20 cellular contexts compared by ENCODE assay signal in genomic region chr18:79941473-79942119, GRCh38. TPM values are rescaled to one million over a fixed set of nuclear protein-coding genes. Genes with fewer than 3 reads are reported as not detected.
DNase-seq lines count a peak whose midpoint lies in the region; ATAC-seq, FAIRE-seq and TF ChIP-seq lines count a peak whose summit lies in the region.
"Had no signal": no experiment of that assay in that cellular context is flagged by ENCODE, and none has a peak within 500 bp of the region (broad histone marks: within the 10 kb centered on the region; RNA-seq: fewer than 3 reads in every experiment).

No MANE protein-coding gene starts in this region.

- TF ChIP-seq CTCF in D721Med (IDR thresholded peaks at IDR 0.05; ENCODE audit: insufficient read depth, missing control alignments): no peak
- no peak for TF ChIP-seq CTCF in activated B cell treated with CpG ODN at 0.5 μM for 24 hours (IDR thresholded peaks at IDR 0.05)
- TF ChIP-seq CTCF in gastrocnemius medialis (IDR thresholded peaks at IDR 0.05 in 4 of 5, conservative IDR thresholded peaks at IDR 0.05 in 1 of 5): no peak
- TF ChIP-seq CTCF in A673 (conservative IDR thresholded peaks at IDR 0.05; ENCODE audit: low read depth, low read length): no peak

- intact Hi-C loops in activated B cell treated with CpG ODN at 0.5 μM for 24 hours (cut with micrococcal nuclease): no loop called here
- intact Hi-C loops in gastrocnemius medialis (cut with DNase I; ENCODE audit: low total_unique reads): no loop called here
- intact Hi-C loops in A673 (cut with micrococcal nuclease; ENCODE audit: unreplicated experiment): no loop called here

- peaks cover 50 to 75% of the 10 kb centered on the region in 2 donors for H3K4me1 ChIP-seq in gastrocnemius medialis
- H3K4me1 ChIP-seq in A673 (ENCODE audit: insufficient read depth, low read length, poor library complexity, severe bottlenecking): peaks cover 24% of the 10 kb centered on the region

- in situ Hi-C loops in gastrocnemius medialis (cut with MboI; ENCODE audit: low sequenced_read_pairs in 4 of 4): no loop called here

- H3K4me1 Mint-ChIP-seq in activated B cell treated with CpG ODN at 0.5 μM for 24 hours: peaks cover 24% of the 10 kb centered on the region

- H3K36me3 ChIP-seq in gastrocnemius medialis (peaks cover 0 to 20% of the 10 kb centered on the region in 2 donors), A673 (ENCODE audit: insufficient read depth, low read length, poor library complexity, severe bottlenecking) (peaks cover 28% of the 10 kb centered on the region)

- no TSS peak for BruUV-seq in A673 (replicated peaks; lab: Mats Ljungman, UMichigan)

- H3K27ac Mint-ChIP-seq in activated B cell treated with CpG ODN at 0.5 μM for 24 hours: no peak overlapping the region
- H3K27ac Mint-ChIP-seq: activated T-helper 2 cell treated with anti-CD3 and anti-CD28 coated beads, Interferon-gamma antibody, Interleukin-2, Interleukin-4, amounts not matched to agents 10 μg/mL and 5 μg/mL and 100 μg/mL, durations not matched to agents 14 hours and 24 hours and 36 hours had no signal

- H3K27ac ChIP-seq in layer of hippocampus (ENCODE audit: low read depth, low read length): peak overlapping the region; percentile 72
- peak overlapping the region; percentile 51 to 88 (median 65) for H3K27ac ChIP-seq in gastrocnemius medialis
- no peak overlapping the region for H3K27ac ChIP-seq in A673 (ENCODE audit: low read depth, low read length, poor library complexity, severe bottlenecking)
- H3K27ac ChIP-seq: ascending aorta had no signal

- no peak for DNase-seq in D721Med (ENCODE audit: insufficient read length, low spot score)
- DNase-seq in activated B cell treated with CpG ODN at 0.5 μM for 24 hours: peak; percentile 7
- peak; percentile 56 to 70 for DNase-seq in gastrocnemius medialis
- no peak for DNase-seq in putamen (ENCODE audit: low spot score)
- no peak for DNase-seq in effector CD4-positive, alpha-beta T cell
- no peak for DNase-seq in A673 (ENCODE audit: low spot score)
- DNase-seq: AML-193; Calu3; left ventricle myocardium superior; naive thymus-derived CD4-positive, alpha-beta T cell; NCI-H1417 treated with DMSO at 0.1 percent for 48 hours; RPMI8226; stimulated activated CD4-positive, alpha-beta T cell treated with anti-CD3 and anti-CD28 coated beads, Interleukin-15, amount 100 ng/mL, for 24 hours had no signal

- H3K27me3 ChIP-seq in layer of hippocampus (ENCODE audit: control insufficient read depth, insufficient read depth, low read length): no peaks in the 10 kb centered on the region
- H3K27me3 ChIP-seq in gastrocnemius medialis: no peaks in the 10 kb centered on the region
- H3K27me3 ChIP-seq in A673 (replicated peaks; ENCODE audit: insufficient read depth, low read depth, low read length, poor library complexity): no peaks in the 10 kb centered on the region
- H3K27me3 ChIP-seq: ascending aorta had no signal

- H3K9me3 Mint-ChIP-seq in activated B cell treated with CpG ODN at 0.5 μM for 24 hours: no peaks in the 10 kb centered on the region

- FAIRE-seq in D721Med (lab: Jason Lieb, UNC): peak; percentile 87
- FAIRE-seq: G401.6, GM12878, H54, HTR-8/SVneo had no signal

- H3K4me3 Mint-ChIP-seq in activated B cell treated with CpG ODN at 0.5 μM for 24 hours: no peak overlapping the region
- H3K4me3 Mint-ChIP-seq: naive thymus-derived CD4-positive, alpha-beta T cell had no signal

- no peaks in the 10 kb centered on the region for H3K27me3 Mint-ChIP-seq in activated B cell treated with CpG ODN at 0.5 μM for 24 hours
- H3K27me3 Mint-ChIP-seq: naive thymus-derived CD4-positive, alpha-beta T cell had no signal

- no peak for ATAC-seq in activated B cell treated with CpG ODN at 0.5 μM for 24 hours (ENCODE audit: low read depth)
- ATAC-seq in gastrocnemius medialis: peak; percentile 60 to 73
- ATAC-seq: GM12878; naive thymus-derived CD4-positive, alpha-beta T cell had no signal

- POLR2A ChIA-PET in activated B cell treated with CpG ODN at 0.5 μM for 24 hours (lab: Charles Lee): interaction anchor here (1.4 kb wide), 1 partner anchor 10 kb away, joined by 5 read pairs; the partner anchor contains the start of gene SLC66A2
- POLR2A ChIA-PET in A673 (lab: Charles Lee; ENCODE audit: low non-redundant PET): no interaction called here

- no peak for TF ChIP-seq POLR2A in gastrocnemius medialis (IDR thresholded peaks at IDR 0.05)

- H3K36me3 Mint-ChIP-seq in activated B cell treated with CpG ODN at 0.5 μM for 24 hours (ENCODE audit: low read depth): peaks cover 76% of the 10 kb centered on the region

- H3K4me3 ChIP-seq in gastrocnemius medialis (no peak overlapping the region), A673 (ENCODE audit: low read depth, low read length, poor library complexity, severe bottlenecking) (no peak overlapping the region)
- H3K4me3 ChIP-seq: ascending aorta, GM12878 had no signal

- no peaks in the 10 kb centered on the region for H3K9me3 ChIP-seq in gastrocnemius medialis
- H3K9me3 ChIP-seq in A673 (ENCODE audit: low read depth, low read length, poor library complexity, severe bottlenecking): no peaks in the 10 kb centered on the region
- H3K9me3 ChIP-seq: ascending aorta had no signal

- CTCF ChIA-PET in activated B cell treated with CpG ODN at 0.5 μM for 24 hours (lab: Charles Lee) (no interaction called here), A673 (lab: Charles Lee) (no interaction called here)

RNA-seq across cellular contexts. Expression of gene SLC66A2, which starts 9.9 kb away (rescaled TPM):
- 32.3 and 36.4 TPM in 2 replicates for total RNA-seq in activated B cell treated with CpG ODN at 0.5 μM for 24 hours
- 100 to 1,000 TPM in 2 of 4 donors, 10 to 100 TPM in 2; 43.3 to 121 (median 107) TPM for total RNA-seq in gastrocnemius medialis
- total RNA-seq in A673 (2021): 28.0 and 34.9 TPM in 2 replicates

RNA-seq across cellular contexts. Expression of gene HSBP1L1, which starts 22.8 kb away (rescaled TPM):
- total RNA-seq in activated B cell treated with CpG ODN at 0.5 μM for 24 hours (0.98 and 2.5 TPM in 2 replicates), gastrocnemius medialis (10 to 100 TPM in 1 of 4 donors, 1 to 10 TPM in 2, under 1 TPM in 1; 0.94 to 13.4 (median 6.9) TPM), A673 (2021) (1.1 and 1.9 TPM in 2 replicates)

RNA-seq across cellular contexts. Expression of gene TXNL4A, which starts 46.8 kb away (rescaled TPM):
- total RNA-seq in activated B cell treated with CpG ODN at 0.5 μM for 24 hours: 94.7 and 96.9 TPM in 2 replicates
- total RNA-seq in gastrocnemius medialis: 100 to 1,000 TPM in 1 of 4 donors, 10 to 100 TPM in 3; 39.9 to 105 (median 66.4) TPM
- 201 and 216 TPM in 2 replicates for total RNA-seq in A673 (2021)

Comparison
In these comparisons a context has a peak if more than half of its experiments do, and no peak if none do; other contexts are left out.
1. DNase-seq: peak in activated B cell treated with CpG ODN at 0.5 μM for 24 hours (single experiment) and gastrocnemius medialis (2 of 2); none in D721Med (single experiment), putamen (single experiment), effector CD4-positive, alpha-beta T cell (single experiment) and A673 (single experiment).